ENCODE assay signal across 14 cellular contexts in genomic region chr2:107808986-107809385, GRCh38. TPM values are rescaled to one million over a fixed set of nuclear protein-coding genes. Genes with fewer than 3 reads are reported as not detected.
DNase-seq lines count a peak whose midpoint lies in the region; ATAC-seq and TF ChIP-seq lines count a peak whose summit lies in the region.
"Had no signal": no experiment of that assay in that cellular context is flagged by ENCODE, and none has a peak within 500 bp of the region (broad histone marks: within the 10 kb centered on the region; RNA-seq: fewer than 3 reads in every experiment).

No MANE protein-coding gene starts in this region.

- H3K27me3 ChIP-seq in osteoblast (ENCODE audit: insufficient read depth, low read length), result no peaks in the 10 kb centered on the region
- H3K27me3 ChIP-seq: Peyer's patch had no signal

- H3K9me3 ChIP-seq in osteoblast (ENCODE audit: low read depth, low read length), result no peaks in the 10 kb centered on the region
- H3K9me3 ChIP-seq: Peyer's patch had no signal

- TF ChIP-seq CTCF in epithelial cell of proximal tubule (conservative IDR thresholded peaks at IDR 0.05; ENCODE audit: low read depth, low read length) (no peak), osteoblast (IDR thresholded peaks at IDR 0.05; ENCODE audit: extremely low read depth, low read depth, low read length) (no peak)

- no peak overlapping the region for H3K27ac ChIP-seq in osteoblast (ENCODE audit: low read depth, low read length)
- H3K27ac ChIP-seq: parathyroid adenoma, Peyer's patch had no signal

- H3K79me2 ChIP-seq in osteoblast (ENCODE audit: insufficient read depth, low read length), result no peaks in the 10 kb centered on the region
- H3K79me2 ChIP-seq: parathyroid adenoma had no signal

- H2AFZ ChIP-seq in osteoblast (ENCODE audit: low read length), result peak overlapping the region; percentile 18
- H2AFZ ChIP-seq: parathyroid adenoma had no signal

- H3K36me3 ChIP-seq in osteoblast (ENCODE audit: insufficient read depth, low read length), result no peaks in the 10 kb centered on the region
- H3K36me3 ChIP-seq: Peyer's patch had no signal

- no peaks in the 10 kb centered on the region for H4K20me1 ChIP-seq in osteoblast (ENCODE audit: insufficient read depth, low read length)

- H3K4me2 ChIP-seq in osteoblast (ENCODE audit: insufficient read depth, low read length), result no peak overlapping the region

- no peak for ATAC-seq in GM21717 (IDR thresholded peaks at IDR 0.05; ENCODE audit: unreplicated experiment)
- ATAC-seq in GM19395 (IDR thresholded peaks at IDR 0.05; ENCODE audit: unreplicated experiment), result no peak

- H3K4me3 ChIP-seq in epithelial cell of proximal tubule (ENCODE audit: low read depth, low read length) (no peak overlapping the region), osteoblast (ENCODE audit: insufficient read depth, low read length) (no peak overlapping the region)
- H3K4me3 ChIP-seq: Peyer's patch had no signal

- H3K4me1 ChIP-seq in osteoblast (ENCODE audit: insufficient read depth, low read length), result no peaks in the 10 kb centered on the region
- H3K4me1 ChIP-seq: parathyroid adenoma, Peyer's patch had no signal

- DNase-seq in EH (ENCODE audit: low read depth), result peak; percentile 3
- peak; percentile 59 for DNase-seq in NCI-H2196 (lab: John Stamatoyannopoulos, UW; ENCODE audit: unreplicated experiment)
- peak; percentile 88 for DNase-seq in epithelial cell of proximal tubule (ENCODE audit: low read depth)
- DNase-seq in osteoblast (ENCODE audit: insufficient read length, low spot score, missing footprints), result no peak
- DNase-seq in HPDE6-E6E7 (ENCODE audit: extremely low spot score), result no peak
- no peak for DNase-seq in D341Med (ENCODE audit: low spot score)
- DNase-seq: activated naive CD4-positive, alpha-beta T cell treated with anti-CD3 and anti-CD28 coated beads, Interleukin-2, amount 10 ng/mL, durations not matched to agents 7 days and 5 days; CD8-positive, alpha-beta memory T cell; Peyer's patch had no signal

RNA-seq across cellular contexts. Expression of gene RGPD4, which starts 17.7 kb away (rescaled TPM):
- total RNA-seq in epithelial cell of proximal tubule, result not detected in 2 replicates
- under 0.01 TPM in 1 of 2 replicates, not detected in the other for total RNA-seq in osteoblast
- total RNA-seq: fibroblast of villous mesenchyme, Peyer's patch, subcutaneous adipose tissue had no signal

Comparison
In these comparisons a context has a peak if more than half of its experiments do, and no peak if none do; other contexts are left out.
1. DNase-seq: peak in EH (single experiment), NCI-H2196 (single experiment) and epithelial cell of proximal tubule (single experiment); none in osteoblast (single experiment), HPDE6-E6E7 (single experiment) and D341Med (single experiment).